In the genomic region with DNA sequence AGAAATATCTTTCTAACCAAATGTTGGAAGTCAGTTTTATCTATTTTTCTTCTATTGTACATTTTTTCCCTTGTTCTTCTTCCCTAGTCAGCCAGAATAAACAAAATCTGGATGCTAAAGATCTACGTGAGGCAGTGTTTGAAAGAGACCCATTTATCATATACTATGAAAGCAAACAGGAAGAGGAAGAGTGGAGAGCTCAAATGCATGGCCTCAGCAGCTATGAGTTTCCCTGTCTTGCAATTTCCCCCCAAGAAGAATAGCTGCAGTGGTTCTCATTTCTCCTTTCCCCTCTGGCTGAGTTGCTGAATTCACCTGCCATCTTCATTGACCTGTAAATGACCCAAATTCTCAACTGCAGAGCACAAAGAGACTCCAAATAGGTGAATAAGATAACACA, we compare ENCODE assay signal across 22 cellular contexts.
"Had no signal": no experiment of that assay in that cellular context is flagged by ENCODE, and none has a peak within 500 bp of the region (broad histone marks: within the 10 kb centered on the region; RNA-seq: fewer than 3 reads in every experiment).

No MANE protein-coding gene starts in this region.

- H3K27ac ChIP-seq: adrenal gland, SJCRH30 had no signal

- DNase-seq: activated CD4-positive, alpha-beta T cell treated with anti-CD3 and anti-CD28 coated beads for 48 hours; activated CD4-positive, alpha-beta T cell treated with anti-CD3 and anti-CD28 coated beads, Interleukin-2, amount 50 U/mL, for 4 hours; activated CD4-positive, CD25-positive, alpha-beta regulatory T cell treated with anti-CD3 and anti-CD28 coated beads, Interleukin-2, amount 50 U/mL, for 72 hours; activated CD8-positive, alpha-beta memory T cell treated with anti-CD3 and anti-CD28 coated beads, Interleukin-2, amount 50 U/mL, for 48 hours; activated CD8-positive, alpha-beta T cell treated with anti-CD3 and anti-CD28 coated beads, Interleukin-2, amount 10 ng/mL, durations not matched to agents 7 days and 5 days; activated naive CD4-positive, alpha-beta T cell treated with anti-CD3 and anti-CD28 coated beads, Interleukin-2, amount 50 U/mL, for 16 hours; activated naive CD8-positive, alpha-beta T cell treated with anti-CD3 and anti-CD28 coated beads, Interleukin-2, amount 10 ng/mL, durations not matched to agents 7 days and 5 days; activated T-cell treated with anti-CD3 and anti-CD28 coated beads, Interleukin-2, amount 50 U/mL, for 1 hour; adrenal gland; anterior cingulate cortex; caudate nucleus; IMR-90; KG1; NCI-H1105 treated with DMSO at 0.1 percent for 48 hours; NCI-H1436 treated with DMSO at 0.1 percent for 48 hours; NCI-H187; NCI-H2081; NCI-H510A treated with DMSO at 0.1 percent for 48 hours; PC-3; SJCRH30; SK-N-SH had no signal

- H3K9me3 ChIP-seq: adrenal gland, SJCRH30, SK-N-SH had no signal

- H3K4me1 ChIP-seq: adrenal gland, SJCRH30 had no signal

- H3K27me3 ChIP-seq: adrenal gland, SJCRH30 had no signal

- H3K36me3 ChIP-seq: adrenal gland, SJCRH30 had no signal

- H3K4me3 ChIP-seq: adrenal gland, SJCRH30 had no signal

- ATAC-seq: activated CD8-positive, alpha-beta T cell treated with anti-CD3 and anti-CD28 coated beads, Interleukin-2, amount 10 ng/mL, durations not matched to agents 7 days and 5 days; PC-3; WTC11 had no signal
